In the genomic region with DNA sequence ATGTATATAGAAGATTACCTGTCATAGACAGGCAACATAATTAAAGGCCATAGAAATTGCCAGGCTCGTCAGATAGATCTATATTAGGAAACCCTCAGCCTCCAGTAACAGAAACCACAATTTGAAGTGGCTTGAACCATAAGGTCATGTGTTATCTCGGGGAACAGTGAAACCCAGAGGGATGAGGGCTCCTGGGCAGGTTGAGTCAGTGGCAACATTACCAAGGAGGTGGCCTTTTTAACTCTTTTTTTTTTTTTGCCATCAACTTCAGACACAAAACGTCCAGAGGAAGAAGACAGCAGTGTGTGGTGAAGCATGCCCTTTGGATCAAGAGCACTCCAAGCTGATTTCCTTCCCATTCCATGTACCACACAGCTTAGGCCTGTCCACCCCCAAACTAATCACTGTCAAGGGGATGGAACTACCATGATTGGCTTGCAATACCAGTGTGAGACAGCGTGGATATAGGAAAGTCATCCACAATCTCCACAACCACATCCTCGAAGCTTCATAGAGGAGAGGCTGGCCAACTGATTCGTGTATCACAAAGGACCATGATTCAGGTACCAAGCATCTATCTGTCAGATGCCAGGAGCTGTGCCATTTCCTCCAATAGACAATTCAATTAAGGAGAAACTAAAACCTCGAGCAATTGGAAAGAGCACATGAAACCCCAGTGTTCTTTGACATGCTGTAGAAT, we compare ENCODE assay signal across 11 cellular contexts. TPM values are rescaled to one million over a fixed set of nuclear protein-coding genes. Genes with fewer than 3 reads are reported as not detected.
DNase-seq lines count a peak whose midpoint lies in the region; ATAC-seq and TF ChIP-seq lines count a peak whose summit lies in the region.
"Had no signal": no experiment of that assay in that cellular context is flagged by ENCODE, and none has a peak within 500 bp of the region (broad histone marks: within the 10 kb centered on the region; RNA-seq: fewer than 3 reads in every experiment).

No MANE protein-coding gene starts in this region.

- H3K9me3 Mint-ChIP-seq in CD4-positive, alpha-beta memory T cell, result no peaks in the 10 kb centered on the region
- no peaks in the 10 kb centered on the region for H3K9me3 Mint-ChIP-seq in activated T-helper 1 cell treated with anti-CD3 and anti-CD28 coated beads, Interleukin-12 subunit alpha, Interleukin-12 subunit beta, Interleukin-2, Interleukin-4 antibody, amounts not matched to agents 30 ng/mL and 10 ng/mL and 1 ng/mL, durations not matched to agents 14 hours and 24 hours and 36 hours
- H3K9me3 Mint-ChIP-seq in naive B cell, result peaks cover 0 to 2% (median 0%) of the 10 kb centered on the region in 7 donors

- H2BK20ac ChIP-seq in IMR-90 (ENCODE audit: low read depth, low read length), result peak overlapping the region; percentile 49; the same call in 1 of the 2 replicates

- H4K20me1 ChIP-seq in IMR-90 (ENCODE audit: insufficient read depth, low read length), result peaks cover 16% of the 10 kb centered on the region

- no peaks in the 10 kb centered on the region for H3K36me3 ChIP-seq in CD4-positive, alpha-beta memory T cell (ENCODE audit: insufficient read depth, low read length)
- peaks cover 6% of the 10 kb centered on the region for H3K36me3 ChIP-seq in IMR-90 (ENCODE audit: control insufficient read depth, insufficient read depth, low read length)

- dilution Hi-C loops in IMR-90 (cut with HindIII; ENCODE audit: low sequenced_read_pairs, unreplicated experiment), result no loop called here

- CTCF ChIA-PET in CD4-positive, alpha-beta memory T cell (lab: Charles Lee; ENCODE audit: partially characterized antibody), result interaction anchor here (0.5 to 0.7 kb wide), 2 partner anchors 209 to 1614 kb away, joined by 3 read pairs; no protein-coding TSS in a partner anchor
- CTCF ChIA-PET in IMR-90 (lab: Yijun Ruan, JAX), result no interaction called here

- peaks cover 10% of the 10 kb centered on the region for H3K9me1 ChIP-seq in IMR-90 (ENCODE audit: insufficient read depth, low read length)

- H2BK5ac ChIP-seq in IMR-90 (ENCODE audit: low read depth, low read length, poor library complexity, severe bottlenecking), result no peak overlapping the region

- no peak overlapping the region for H3K4me3 ChIP-seq in CD4-positive, alpha-beta memory T cell (ENCODE audit: low read length in 2 of 2)
- no peak overlapping the region for H3K4me3 ChIP-seq in IMR-90 (ENCODE audit: insufficient read depth, low read depth, low read length)

- peak overlapping the region; percentile 82 for H2AFZ ChIP-seq in IMR-90 (replicated peaks; ENCODE audit: low read length, poor library complexity)

- peak overlapping the region; percentile 47; the same call in 1 of the 2 replicates for H4K5ac ChIP-seq in IMR-90 (ENCODE audit: low read depth, low read length)

- no peak overlapping the region for H3K23ac ChIP-seq in IMR-90 (ENCODE audit: low read depth, low read length)

- POLR2A ChIA-PET in CD4-positive, alpha-beta memory T cell (lab: Charles Lee; ENCODE audit: partially characterized antibody), result no interaction called here
- POLR2A ChIA-PET in IMR-90 (lab: Charles Lee; ENCODE audit: unreplicated experiment), result interaction anchor here (0.6 kb wide), 1 partner anchor 73 kb away, joined by 3 read pairs; no protein-coding TSS in a partner anchor

- peaks cover 0 to 14% (median 8%) of the 10 kb centered on the region in 4 donors for H3K4me1 Mint-ChIP-seq in CD4-positive, alpha-beta memory T cell
- H3K4me1 Mint-ChIP-seq in activated T-helper 1 cell treated with anti-CD3 and anti-CD28 coated beads, Interleukin-12 subunit alpha, Interleukin-12 subunit beta, Interleukin-2, Interleukin-4 antibody, amounts not matched to agents 30 ng/mL and 10 ng/mL and 1 ng/mL, durations not matched to agents 14 hours and 24 hours and 36 hours (ENCODE audit: low read depth), result peaks cover 17% of the 10 kb centered on the region
- peaks cover 9 to 17% (median 12%) of the 10 kb centered on the region in 3 donors for H3K4me1 Mint-ChIP-seq in naive B cell

- H3K27me3 Mint-ChIP-seq in CD4-positive, alpha-beta memory T cell, result peaks cover 32 to 54% of the 10 kb centered on the region in 2 donors
- H3K27me3 Mint-ChIP-seq in activated T-helper 1 cell treated with anti-CD3 and anti-CD28 coated beads, Interleukin-12 subunit alpha, Interleukin-12 subunit beta, Interleukin-2, Interleukin-4 antibody, amounts not matched to agents 30 ng/mL and 10 ng/mL and 1 ng/mL, durations not matched to agents 14 hours and 24 hours and 36 hours (ENCODE audit: insufficient read depth), result peaks cover 50% of the 10 kb centered on the region
- H3K27me3 Mint-ChIP-seq in naive B cell, result peaks cover 50 to 75% (median 62%) of the 10 kb centered on the region in 3 donors

- no peak overlapping the region for H3K27ac Mint-ChIP-seq in CD4-positive, alpha-beta memory T cell
- no peak overlapping the region for H3K27ac Mint-ChIP-seq in activated T-helper 1 cell treated with anti-CD3 and anti-CD28 coated beads, Interleukin-12 subunit alpha, Interleukin-12 subunit beta, Interleukin-2, Interleukin-4 antibody, amounts not matched to agents 30 ng/mL and 10 ng/mL and 1 ng/mL, durations not matched to agents 14 hours and 24 hours and 36 hours
- no peak overlapping the region for H3K27ac Mint-ChIP-seq in naive B cell

- no CpG with 5 or more reads among the region's 7 CpGs for WGBS in IMR-90 (ENCODE audit: extremely low coverage in 2 of 2, insufficient read length in 1 of 2), 2 experiments

- peak overlapping the region; percentile 15 for H3K4ac ChIP-seq in IMR-90 (ENCODE audit: low read depth, low read length)

- H3K4me1 ChIP-seq in CD4-positive, alpha-beta memory T cell (ENCODE audit: insufficient read depth, low read length), result peaks cover 5% of the 10 kb centered on the region
- H3K4me1 ChIP-seq in IMR-90 (ENCODE audit: control insufficient read depth, insufficient read depth, low read length), result peaks cover 5% of the 10 kb centered on the region

- no peaks in the 10 kb centered on the region for H3K9me3 ChIP-seq in CD4-positive, alpha-beta memory T cell (ENCODE audit: control insufficient read depth in 1 of 2, low read length in 2 of 2)
- no peaks in the 10 kb centered on the region for H3K9me3 ChIP-seq in IMR-90 (ENCODE audit: control insufficient read depth, insufficient read depth, low read length)

- intact Hi-C loops in CD4-positive, alpha-beta memory T cell (cut with micrococcal nuclease), result no loop called here
- intact Hi-C loops in IMR-90 (cut with micrococcal nuclease), result no loop called here
- intact Hi-C loops in activated T-helper 1 cell treated with anti-CD3 and anti-CD28 coated beads, Interleukin-12 subunit alpha, Interleukin-12 subunit beta, Interleukin-2, Interleukin-4 antibody, amounts not matched to agents 30 ng/mL and 10 ng/mL and 1 ng/mL, durations not matched to agents 14 hours and 24 hours and 36 hours (cut with micrococcal nuclease), result no loop called here

- H4K91ac ChIP-seq in IMR-90 (ENCODE audit: insufficient read depth, low read depth, low read length), result peak overlapping the region; percentile 54; the same call in 1 of the 2 replicates

- H2AK5ac ChIP-seq in IMR-90 (ENCODE audit: low read depth, low read length), result peak overlapping the region; percentile 33; the same call in 1 of the 2 replicates

- no peak overlapping the region for H2AK9ac ChIP-seq in IMR-90 (replicated peaks; ENCODE audit: low read depth, low read length, poor library complexity)

- 0 out of 3 replicates have a peak overlapping the region, but pooled peaks have one; percentile 20 for H2BK15ac ChIP-seq in IMR-90 (ENCODE audit: low read depth, low read length)

- H3K36me3 Mint-ChIP-seq in CD4-positive, alpha-beta memory T cell, result peaks cover 0 to 4% of the 10 kb centered on the region in 2 donors
- H3K36me3 Mint-ChIP-seq in activated T-helper 1 cell treated with anti-CD3 and anti-CD28 coated beads, Interleukin-12 subunit alpha, Interleukin-12 subunit beta, Interleukin-2, Interleukin-4 antibody, amounts not matched to agents 30 ng/mL and 10 ng/mL and 1 ng/mL, durations not matched to agents 14 hours and 24 hours and 36 hours (ENCODE audit: low read depth), result no peaks in the 10 kb centered on the region
- H3K36me3 Mint-ChIP-seq in naive B cell, result peaks cover 0 to 4% of the 10 kb centered on the region in 2 donors

- no peak overlapping the region for H3K9ac ChIP-seq in IMR-90 (ENCODE audit: low read depth, low read length)

- no peak overlapping the region for H3K4me2 ChIP-seq in IMR-90 (ENCODE audit: low read depth, low read length)

- H3K56ac ChIP-seq in IMR-90 (ENCODE audit: extremely low read depth, insufficient read depth, low read length), result no peak overlapping the region; the same call in 1 of the 2 replicates

- in situ Hi-C loops in IMR-90 (cut with MboI; ENCODE audit: low sequenced_read_pairs), result no loop called here

- H3K4me3 Mint-ChIP-seq in CD4-positive, alpha-beta memory T cell, result peak overlapping the region in 5 of 8 donors; percentile 55 to 77 (median 68)
- peak overlapping the region; percentile 65 for H3K4me3 Mint-ChIP-seq in activated T-helper 1 cell treated with anti-CD3 and anti-CD28 coated beads, Interleukin-12 subunit alpha, Interleukin-12 subunit beta, Interleukin-2, Interleukin-4 antibody, amounts not matched to agents 30 ng/mL and 10 ng/mL and 1 ng/mL, durations not matched to agents 14 hours and 24 hours and 36 hours
- peak overlapping the region in 6 of 8 donors; percentile 62 to 81 (median 76) for H3K4me3 Mint-ChIP-seq in naive B cell

- H4K8ac ChIP-seq in IMR-90 (ENCODE audit: low read depth in 2 of 2, low read length in 2 of 2), result peak overlapping the region in 1 of 2 experiments; percentile 76; a peak in 3 of 4 replicates

- no peak for TF ChIP-seq POLR2A in IMR-90 (IDR thresholded peaks at IDR 0.05; ENCODE audit: low read depth, low read length)

- H3K14ac ChIP-seq in IMR-90 (replicated peaks; ENCODE audit: low read depth, low read length), result peak overlapping the region; percentile 58; the same call in 1 of the 2 replicates

- H3K27me3 ChIP-seq in CD4-positive, alpha-beta memory T cell (ENCODE audit: insufficient read depth, low read length), result peaks cover 6% of the 10 kb centered on the region
- no peaks in the 10 kb centered on the region for H3K27me3 ChIP-seq in IMR-90 (ENCODE audit: control insufficient read depth, insufficient read depth, low read length)

- no peak overlapping the region for H3K27ac ChIP-seq in CD4-positive, alpha-beta memory T cell (ENCODE audit: low read depth, low read length)
- no peak overlapping the region for H3K27ac ChIP-seq in IMR-90 (ENCODE audit: insufficient read depth, low read length)

- peaks cover 16 to 31% of the 10 kb centered on the region in 2 experiments for H3K79me1 ChIP-seq in IMR-90 (ENCODE audit: low read depth in 1 of 2, low read length in 2 of 2)

- ATAC-seq in IMR-90 (ENCODE audit: low read depth) (no peak), naive B cell (ENCODE audit: low read depth in 2 of 2) (no peak), HG03095 (IDR thresholded peaks at IDR 0.05; ENCODE audit: unreplicated experiment) (no peak)

- BruUV-seq in IMR-90 (replicated peaks; lab: Mats Ljungman, UMichigan), result no TSS peak

- H2BK120ac ChIP-seq in IMR-90 (ENCODE audit: low read depth, low read length), result 0 out of 2 replicates have a peak overlapping the region, but pooled peaks have one; percentile 16

- no peak for TF ChIP-seq RAD21 in IMR-90 (IDR thresholded peaks at IDR 0.05; ENCODE audit: low read length)

- H3K18ac ChIP-seq in IMR-90 (ENCODE audit: low read depth, low read length), result no peak overlapping the region

- TF ChIP-seq CTCF in IMR-90 (conservative IDR thresholded peaks at IDR 0.05; ENCODE audit: low read depth, low read length), result no peak

- DNase-seq in CD4-positive, alpha-beta memory T cell, result no peak
- DNase-seq in IMR-90 (peak; percentile 27), naive B cell (no peak), NCI-H524 (lab: John Stamatoyannopoulos, UW) (no peak), AG20443 (ENCODE audit: low spot score) (no peak), NCI-H1694 (lab: John Stamatoyannopoulos, UW) (no peak)
- no peak for DNase-seq in activated T-helper 1 cell treated with anti-CD3 and anti-CD28 coated beads, Interleukin-12 subunit alpha, Interleukin-12 subunit beta, Interleukin-2, Interleukin-4 antibody, amounts not matched to agents 30 ng/mL and 10 ng/mL and 1 ng/mL, durations not matched to agents 14 hours and 24 hours and 36 hours (ENCODE audit: low spot score)
- DNase-seq: activated naive CD4-positive, alpha-beta T cell; DMS79 treated with DMSO at 0.1 percent for 48 hours; stimulated activated naive CD4-positive, alpha-beta T cell had no signal

RNA-seq across cellular contexts. Expression of a gene that starts 1.0 kb away (rescaled TPM):
- not detected for total RNA-seq in CD4-positive, alpha-beta memory T cell
- not detected for polyA plus RNA-seq in CD4-positive, alpha-beta memory T cell
- 5.0 and 5.3 TPM in 2 replicates for total RNA-seq in IMR-90 (2012; rRNA removed)
- 9.0 and 11.5 TPM in 2 replicates for polyA plus RNA-seq in IMR-90 (2012; rRNA removed)
- 9.8 and 11.1 TPM in 2 replicates for polyA plus RNA-seq in IMR-90 (2012; cell fraction: cytosol; rRNA removed)
- 23.2 and 40.4 TPM in 2 replicates for polyA plus RNA-seq in IMR-90 (2012; cell fraction: nucleus; rRNA removed; ENCODE audit: low replicate concordance)
- total RNA-seq in activated T-helper 1 cell treated with anti-CD3 and anti-CD28 coated beads, Interleukin-12 subunit alpha, Interleukin-12 subunit beta, Interleukin-2, Interleukin-4 antibody, amounts not matched to agents 30 ng/mL and 10 ng/mL and 1 ng/mL, durations not matched to agents 14 hours and 24 hours and 36 hours, result 2.4 and 2.7 TPM in 2 replicates
- under 1 TPM in 1 of 6 donors, not detected in 5; 0.15 TPM for polyA plus RNA-seq in naive B cell (ENCODE audit: low read depth in 6 of 6)

RNA-seq across cellular contexts. Expression of a gene that starts 22.9 kb away (rescaled TPM):
- total RNA-seq in CD4-positive, alpha-beta memory T cell, result 1 to 10 TPM in 1 of 2 experiments, under 1 TPM in 1; 0.44 to 1.2 TPM
- polyA plus RNA-seq in CD4-positive, alpha-beta memory T cell, result under 1 TPM in 1 of 2 donors, not detected in 1; 0.46 TPM
- total RNA-seq in IMR-90 (2012; rRNA removed), result under 0.01 TPM in 2 replicates
- polyA plus RNA-seq in IMR-90 (2012; rRNA removed), result 0.07 and 0.09 TPM in 2 replicates
- polyA plus RNA-seq in IMR-90 (2012; cell fraction: cytosol; rRNA removed), result 0.05 TPM in 1 of 2 replicates, not detected in the other
- 0.29 and 0.34 TPM in 2 replicates for polyA plus RNA-seq in IMR-90 (2012; cell fraction: nucleus; rRNA removed; ENCODE audit: low replicate concordance)
- total RNA-seq in activated T-helper 1 cell treated with anti-CD3 and anti-CD28 coated beads, Interleukin-12 subunit alpha, Interleukin-12 subunit beta, Interleukin-2, Interleukin-4 antibody, amounts not matched to agents 30 ng/mL and 10 ng/mL and 1 ng/mL, durations not matched to agents 14 hours and 24 hours and 36 hours, result not detected in 2 replicates
- polyA plus RNA-seq in naive B cell (ENCODE audit: low read depth in 6 of 6), result under 1 TPM in 1 of 6 donors, not detected in 5; 0.25 TPM

RNA-seq across cellular contexts. Expression of a gene that starts 34.3 kb away (rescaled TPM):
- total RNA-seq in CD4-positive, alpha-beta memory T cell, result 1 to 10 TPM; 2.9 to 3.0 TPM
- 1 to 10 TPM in 1 of 2 donors, under 1 TPM in 1; 0.78 to 2.7 TPM for polyA plus RNA-seq in CD4-positive, alpha-beta memory T cell
- total RNA-seq in IMR-90 (2012; rRNA removed), result 7.8 and 10.2 TPM in 2 replicates
- polyA plus RNA-seq in IMR-90 (2012; rRNA removed) (3.3 and 4.2 TPM in 2 replicates), naive B cell (ENCODE audit: low read depth in 6 of 6) (1 to 10 TPM in 4 of 6 donors, under 1 TPM in 1, not detected in 1; 0.98 to 3.5 (median 1.7) TPM)
- polyA plus RNA-seq in IMR-90 (2012; cell fraction: cytosol; rRNA removed), result 2.0 and 3.7 TPM in 2 replicates
- 0.86 and 2.9 TPM in 2 replicates for polyA plus RNA-seq in IMR-90 (2012; cell fraction: nucleus; rRNA removed; ENCODE audit: low replicate concordance)
- 0.66 and 1.0 TPM in 2 replicates for total RNA-seq in activated T-helper 1 cell treated with anti-CD3 and anti-CD28 coated beads, Interleukin-12 subunit alpha, Interleukin-12 subunit beta, Interleukin-2, Interleukin-4 antibody, amounts not matched to agents 30 ng/mL and 10 ng/mL and 1 ng/mL, durations not matched to agents 14 hours and 24 hours and 36 hours

RNA-seq across cellular contexts. Expression of a gene that starts 34.3 kb away (rescaled TPM):
- not detected for total RNA-seq in CD4-positive, alpha-beta memory T cell
- polyA plus RNA-seq in CD4-positive, alpha-beta memory T cell, result not detected
- not detected in 2 replicates for total RNA-seq in IMR-90 (2012; rRNA removed)
- polyA plus RNA-seq in IMR-90 (2012; rRNA removed), result not detected in 2 replicates
- polyA plus RNA-seq in IMR-90 (2012; cell fraction: cytosol; rRNA removed), result not detected in 2 replicates
- 0.03 TPM in 1 of 2 replicates, not detected in the other for polyA plus RNA-seq in IMR-90 (2012; cell fraction: nucleus; rRNA removed; ENCODE audit: low replicate concordance)
- total RNA-seq in activated T-helper 1 cell treated with anti-CD3 and anti-CD28 coated beads, Interleukin-12 subunit alpha, Interleukin-12 subunit beta, Interleukin-2, Interleukin-4 antibody, amounts not matched to agents 30 ng/mL and 10 ng/mL and 1 ng/mL, durations not matched to agents 14 hours and 24 hours and 36 hours, result not detected in 2 replicates
- not detected for polyA plus RNA-seq in naive B cell (ENCODE audit: low read depth in 6 of 6)
